In the genomic region with DNA sequence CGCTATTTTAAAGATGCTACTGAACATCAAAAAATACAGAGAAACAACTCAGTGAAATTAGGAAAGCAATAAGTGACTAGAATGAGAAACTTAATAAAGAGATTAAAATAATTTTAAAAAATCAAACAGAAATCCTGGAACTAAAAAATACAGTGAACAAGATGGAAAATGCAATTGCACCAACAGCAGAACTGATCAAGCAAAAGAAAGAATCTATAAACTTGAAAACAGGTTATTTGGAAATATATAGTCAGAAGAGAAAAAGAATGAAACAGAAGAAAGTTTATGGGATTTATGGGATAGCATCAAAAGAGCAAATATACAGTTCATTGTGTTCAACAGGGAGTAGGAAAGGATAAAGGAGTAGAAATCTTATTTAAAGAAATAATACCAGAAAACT, we compare ENCODE assay signal across 28 cellular contexts.
"Had no signal": no experiment of that assay in that cellular context is flagged by ENCODE, and none has a peak within 500 bp of the region (broad histone marks: within the 10 kb centered on the region; RNA-seq: fewer than 3 reads in every experiment).

No MANE protein-coding gene starts in this region.

- H3K4me1 Mint-ChIP-seq: naive B cell had no signal

- DNase-seq: dermis blood vessel endothelial cell; dorsolateral prefrontal cortex; effector CD4-positive, alpha-beta T cell; effector memory CD4-positive, alpha-beta T cell; erythroblast; esophagus squamous epithelium; foreskin fibroblast; foreskin melanocyte; gastrocnemius medialis; glutamatergic neuron; head of caudate nucleus; heart right ventricle; hippocampal formation; left cardiac atrium; left lung; left ventricle myocardium superior; lower lobe of right lung; mesenchymal stem cell; mucosa of descending colon; naive B cell had no signal

- H3K36me3 ChIP-seq: esophagus squamous epithelium, gastrocnemius medialis, heart right ventricle, left lung, lower lobe of right lung had no signal

- FAIRE-seq: colon, endometrium, islet of Langerhans, keratinocyte had no signal

- H3K27ac Mint-ChIP-seq: mesothelial cell of epicardium, naive B cell had no signal

- H3K27me3 ChIP-seq: esophagus squamous epithelium, gastrocnemius medialis, heart right ventricle, left lung had no signal

- H3K4me3 Mint-ChIP-seq: mesothelial cell of epicardium, naive B cell had no signal

- H3K4me3 ChIP-seq: coronary artery, dorsolateral prefrontal cortex, esophagus squamous epithelium, gastrocnemius medialis, heart right ventricle, left lung, lower lobe of right lung, mucosa of descending colon had no signal

- H3K27ac ChIP-seq: coronary artery, dorsolateral prefrontal cortex, epithelial cell of prostate, esophagus squamous epithelium, gastrocnemius medialis, heart right ventricle, left lung, lower lobe of right lung had no signal

- ATAC-seq: esophagus mucosa, gastrocnemius medialis, heart right ventricle, left cardiac atrium, left lung, left ventricle myocardium superior, lower lobe of right lung, mucosa of descending colon had no signal

- H3K4me1 ChIP-seq: esophagus squamous epithelium, gastrocnemius medialis, heart right ventricle, left lung, lower lobe of right lung had no signal
